ENCODE assay signal across 1 cellular context in the genomic region with DNA sequence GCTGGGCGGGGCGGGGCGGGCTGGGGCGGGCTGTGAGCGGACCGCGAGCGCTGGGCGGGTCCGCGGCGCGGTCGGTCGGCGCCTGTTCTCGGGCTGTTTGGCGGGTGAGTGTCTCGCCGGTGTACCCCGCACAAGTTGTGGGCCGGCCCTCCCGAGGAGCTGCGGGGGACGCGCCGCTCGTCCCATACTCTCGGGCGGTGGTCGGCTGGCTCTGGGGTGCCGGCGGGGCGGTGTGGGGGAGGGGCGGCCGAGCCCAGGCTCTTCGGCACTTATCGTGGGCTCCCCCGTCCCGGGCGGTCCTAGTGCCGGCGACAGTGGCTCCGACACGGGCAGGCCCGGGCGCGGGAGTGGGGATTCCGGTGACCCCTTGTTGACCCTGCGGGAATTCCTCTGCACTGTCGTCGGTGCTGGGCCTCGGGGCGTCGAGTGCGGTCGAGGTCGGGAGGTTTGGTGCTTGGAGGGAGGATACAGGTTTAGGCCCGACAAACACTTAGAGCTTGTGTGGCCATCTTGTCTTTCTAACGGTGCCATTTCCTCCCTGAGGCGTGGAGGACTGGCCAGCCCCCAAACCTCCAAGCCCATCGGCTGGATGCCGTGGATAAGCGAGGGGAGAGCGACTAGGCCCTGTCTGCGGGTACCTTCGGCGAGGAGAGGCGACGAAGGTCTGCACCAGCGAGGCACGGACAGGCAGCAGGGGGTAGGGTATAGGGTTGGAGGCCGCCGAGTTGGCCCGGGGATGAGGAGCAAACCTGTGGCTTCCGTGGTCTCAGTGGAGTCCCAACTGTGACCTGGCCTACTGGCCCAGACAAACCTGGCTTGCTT.
TF ChIP-seq lines count a peak whose summit lies in the region.

Gene SEPTIN2 (plus strand): TSS at position 47 of the 822 bp plus-strand sequence. CDS start 8,308 bp downstream, outside the sequence.

TF ChIP-seq in HepG2, 621 proteins besides CTCF, POLR2A, EP300 and RAD21 (continued from another document and continues in another):
- TF ChIP-seq, protein P1, sequence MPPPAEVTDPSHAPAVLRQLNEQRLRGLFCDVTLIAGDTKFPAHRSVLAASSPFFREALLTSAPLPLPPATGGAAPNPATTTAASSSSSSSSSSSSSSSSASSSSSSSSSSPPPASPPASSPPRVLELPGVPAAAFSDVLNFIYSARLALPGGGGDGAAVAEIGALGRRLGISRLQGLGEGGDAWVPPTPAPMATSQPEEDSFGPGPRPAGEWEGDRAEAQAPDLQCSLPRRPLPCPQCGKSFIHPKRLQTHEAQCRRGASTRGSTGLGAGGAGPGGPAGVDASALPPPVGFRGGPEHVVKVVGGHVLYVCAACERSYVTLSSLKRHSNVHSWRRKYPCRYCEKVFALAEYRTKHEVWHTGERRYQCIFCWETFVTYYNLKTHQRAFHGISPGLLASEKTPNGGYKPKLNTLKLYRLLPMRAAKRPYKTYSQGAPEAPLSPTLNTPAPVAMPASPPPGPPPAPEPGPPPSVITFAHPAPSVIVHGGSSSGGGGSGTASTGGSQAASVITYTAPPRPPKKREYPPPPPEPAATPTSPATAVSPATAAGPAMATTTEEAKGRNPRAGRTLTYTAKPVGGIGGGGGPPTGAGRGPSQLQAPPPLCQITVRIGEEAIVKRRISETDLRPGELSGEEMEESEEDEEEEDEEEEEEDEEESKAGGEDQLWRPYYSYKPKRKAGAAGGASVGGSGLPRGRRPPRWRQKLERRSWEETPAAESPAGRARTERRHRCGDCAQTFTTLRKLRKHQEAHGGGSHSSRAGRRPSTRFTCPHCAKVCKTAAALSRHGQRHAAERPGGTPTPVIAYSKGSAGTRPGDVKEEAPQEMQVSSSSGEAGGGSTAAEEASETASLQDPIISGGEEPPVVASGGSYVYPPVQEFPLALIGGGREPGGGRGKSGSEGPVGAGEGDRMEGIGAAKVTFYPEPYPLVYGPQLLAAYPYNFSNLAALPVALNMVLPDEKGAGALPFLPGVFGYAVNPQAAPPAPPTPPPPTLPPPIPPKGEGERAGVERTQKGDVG (CRISPR knock-in tag; IDR thresholded peaks at IDR 0.05; ENCODE audit: borderline replicate concordance), result 0 out of 2 replicates have a peak, but pooled peaks have one; percentile 22
- TF ChIP-seq POLR2G (IDR thresholded peaks at IDR 0.05; ENCODE audit: low read depth, low read length) (peak; percentile 17), NFYB (CRISPR knock-in tag; IDR thresholded peaks at IDR 0.05) (peak; percentile 38; the same call in 1 of the 2 replicates), ZBTB7A (CRISPR knock-in tag; IDR thresholded peaks at IDR 0.05) (no peak), NFYC (CRISPR knock-in tag; IDR thresholded peaks at IDR 0.05) (no peak), CC2D1A (CRISPR knock-in tag; IDR thresholded peaks at IDR 0.05) (peak; percentile 89), BHLHE40 (IDR thresholded peaks at IDR 0.05; ENCODE audit: low read length) (no peak), WIZ (CRISPR knock-in tag; IDR thresholded peaks at IDR 0.05) (no peak), JUN (CRISPR knock-in tag; IDR thresholded peaks at IDR 0.05) (no peak), ISL2 (CRISPR knock-in tag; IDR thresholded peaks at IDR 0.05) (0 out of 2 replicates have a peak, but pooled peaks have one; percentile 31), NONO (IDR thresholded peaks at IDR 0.05) (no peak), NONO (CRISPR knock-in tag; conservative IDR thresholded peaks at IDR 0.05) (0 out of 2 replicates have a peak, but pooled peaks have one; percentile 14), ZNF382 (CRISPR knock-in tag; IDR thresholded peaks at IDR 0.05; ENCODE audit: borderline replicate concordance) (no peak), ETV6 (CRISPR knock-in tag; conservative IDR thresholded peaks at IDR 0.05) (no peak), E2F2 (CRISPR knock-in tag; IDR thresholded peaks at IDR 0.05; ENCODE audit: borderline replicate concordance) (peak; percentile 81; the same call in 1 of the 2 replicates), PTBP1 (IDR thresholded peaks at IDR 0.05; ENCODE audit: low read depth, low read length, poor library complexity, severe bottlenecking) (peak; percentile 81), ZNF557 (CRISPR knock-in tag; IDR thresholded peaks at IDR 0.05) (peak; percentile 64; the same call in 1 of the 2 replicates), ZNF713 (CRISPR knock-in tag; IDR thresholded peaks at IDR 0.05) (peak; percentile 22; the same call in 1 of the 2 replicates), FIP1L1 (IDR thresholded peaks at IDR 0.05; ENCODE audit: borderline replicate concordance, insufficient read depth, low read depth, low read length) (peak; percentile 71; the same call in 1 of the 2 replicates), MED8 (CRISPR knock-in tag; IDR thresholded peaks at IDR 0.05; ENCODE audit: insufficient replicate concordance) (no peak), ZNF75D (CRISPR knock-in tag; IDR thresholded peaks at IDR 0.05; ENCODE audit: borderline replicate concordance) (no peak), ZNF724P (CRISPR knock-in tag; IDR thresholded peaks at IDR 0.05; ENCODE audit: borderline replicate concordance) (0 out of 2 replicates have a peak, but pooled peaks have one; percentile 59), ZNF44 (CRISPR knock-in tag; IDR thresholded peaks at IDR 0.05) (no peak), SP2 (CRISPR knock-in tag; IDR thresholded peaks at IDR 0.05) (peak; percentile 43; the same call in 1 of the 2 replicates), ZNF547 (CRISPR knock-in tag; IDR thresholded peaks at IDR 0.05) (peak; percentile 11; the same call in 1 of the 2 replicates), HMGXB4 (CRISPR knock-in tag; IDR thresholded peaks at IDR 0.05; ENCODE audit: borderline replicate concordance in 1 of 2, low read depth in 1 of 2) (peak in 1 of 2 experiments; percentile 57; a peak in 2 of 4 replicates), ZNF775 (CRISPR knock-in tag; IDR thresholded peaks at IDR 0.05; ENCODE audit: borderline replicate concordance) (0 out of 2 replicates have a peak, but pooled peaks have one; percentile 80), MYC (CRISPR knock-in tag; IDR thresholded peaks at IDR 0.05; ENCODE audit: borderline replicate concordance) (peak; percentile 81), RORA (CRISPR knock-in tag; IDR thresholded peaks at IDR 0.05) (no peak), TEAD3 (CRISPR knock-in tag; optimal IDR thresholded peaks at IDR 0.05; ENCODE audit: borderline replicate concordance) (peak; percentile 41), YY1 (IDR thresholded peaks at IDR 0.05; ENCODE audit: insufficient read depth, insufficient replicate concordance, low read depth, low read length) (peak; percentile 91), ZNF18 (CRISPR knock-in tag; IDR thresholded peaks at IDR 0.05; ENCODE audit: insufficient replicate concordance) (no peak), ZNF556 (CRISPR knock-in tag; IDR thresholded peaks at IDR 0.05; ENCODE audit: borderline replicate concordance) (no peak; the same call in none of the 2 replicates), ZMYM3 (CRISPR knock-in tag; IDR thresholded peaks at IDR 0.05) (peak; percentile 50; the same call in 1 of the 2 replicates), ZFP36L1 (CRISPR knock-in tag; IDR thresholded peaks at IDR 0.05) (no peak), DNMT1 (CRISPR knock-in tag; IDR thresholded peaks at IDR 0.05) (0 out of 2 replicates have a peak, but pooled peaks have one; percentile 35), RFXAP (CRISPR knock-in tag; IDR thresholded peaks at IDR 0.05; ENCODE audit: borderline replicate concordance) (peak; percentile 80; the same call in 1 of the 2 replicates), ZNF674 (CRISPR knock-in tag; IDR thresholded peaks at IDR 0.05; ENCODE audit: low read depth) (no peak), JDP2 (CRISPR knock-in tag; IDR thresholded peaks at IDR 0.05; ENCODE audit: borderline replicate concordance) (no peak), BRCA1 (CRISPR knock-in tag; IDR thresholded peaks at IDR 0.05) (peak; percentile 97), ZNF558 (CRISPR knock-in tag; IDR thresholded peaks at IDR 0.05; ENCODE audit: borderline replicate concordance) (peak; percentile 75; the same call in 1 of the 2 replicates), GTF2F1 (IDR thresholded peaks at IDR 0.05; ENCODE audit: low read length) (no peak)
- TF ChIP-seq, protein P2, sequence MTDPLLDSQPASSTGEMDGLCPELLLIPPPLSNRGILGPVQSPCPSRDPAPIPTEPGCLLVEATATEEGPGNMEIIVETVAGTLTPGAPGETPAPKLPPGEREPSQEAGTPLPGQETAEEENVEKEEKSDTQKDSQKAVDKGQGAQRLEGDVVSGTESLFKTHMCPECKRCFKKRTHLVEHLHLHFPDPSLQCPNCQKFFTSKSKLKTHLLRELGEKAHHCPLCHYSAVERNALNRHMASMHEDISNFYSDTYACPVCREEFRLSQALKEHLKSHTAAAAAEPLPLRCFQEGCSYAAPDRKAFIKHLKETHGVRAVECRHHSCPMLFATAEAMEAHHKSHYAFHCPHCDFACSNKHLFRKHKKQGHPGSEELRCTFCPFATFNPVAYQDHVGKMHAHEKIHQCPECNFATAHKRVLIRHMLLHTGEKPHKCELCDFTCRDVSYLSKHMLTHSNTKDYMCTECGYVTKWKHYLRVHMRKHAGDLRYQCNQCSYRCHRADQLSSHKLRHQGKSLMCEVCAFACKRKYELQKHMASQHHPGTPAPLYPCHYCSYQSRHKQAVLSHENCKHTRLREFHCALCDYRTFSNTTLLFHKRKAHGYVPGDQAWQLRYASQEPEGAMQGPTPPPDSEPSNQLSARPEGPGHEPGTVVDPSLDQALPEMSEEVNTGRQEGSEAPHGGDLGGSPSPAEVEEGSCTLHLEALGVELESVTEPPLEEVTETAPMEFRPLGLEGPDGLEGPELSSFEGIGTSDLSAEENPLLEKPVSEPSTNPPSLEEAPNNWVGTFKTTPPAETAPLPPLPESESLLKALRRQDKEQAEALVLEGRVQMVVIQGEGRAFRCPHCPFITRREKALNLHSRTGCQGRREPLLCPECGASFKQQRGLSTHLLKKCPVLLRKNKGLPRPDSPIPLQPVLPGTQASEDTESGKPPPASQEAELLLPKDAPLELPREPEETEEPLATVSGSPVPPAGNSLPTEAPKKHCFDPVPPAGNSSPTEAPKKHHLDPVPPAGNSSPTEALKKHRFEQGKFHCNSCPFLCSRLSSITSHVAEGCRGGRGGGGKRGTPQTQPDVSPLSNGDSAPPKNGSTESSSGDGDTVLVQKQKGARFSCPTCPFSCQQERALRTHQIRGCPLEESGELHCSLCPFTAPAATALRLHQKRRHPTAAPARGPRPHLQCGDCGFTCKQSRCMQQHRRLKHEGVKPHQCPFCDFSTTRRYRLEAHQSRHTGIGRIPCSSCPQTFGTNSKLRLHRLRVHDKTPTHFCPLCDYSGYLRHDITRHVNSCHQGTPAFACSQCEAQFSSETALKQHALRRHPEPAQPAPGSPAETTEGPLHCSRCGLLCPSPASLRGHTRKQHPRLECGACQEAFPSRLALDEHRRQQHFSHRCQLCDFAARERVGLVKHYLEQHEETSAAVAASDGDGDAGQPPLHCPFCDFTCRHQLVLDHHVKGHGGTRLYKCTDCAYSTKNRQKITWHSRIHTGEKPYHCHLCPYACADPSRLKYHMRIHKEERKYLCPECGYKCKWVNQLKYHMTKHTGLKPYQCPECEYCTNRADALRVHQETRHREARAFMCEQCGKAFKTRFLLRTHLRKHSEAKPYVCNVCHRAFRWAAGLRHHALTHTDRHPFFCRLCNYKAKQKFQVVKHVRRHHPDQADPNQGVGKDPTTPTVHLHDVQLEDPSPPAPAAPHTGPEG (CRISPR knock-in tag; IDR thresholded peaks at IDR 0.05), result peak; percentile 32; the same call in 1 of the 2 replicates
- TF ChIP-seq, protein P3, sequence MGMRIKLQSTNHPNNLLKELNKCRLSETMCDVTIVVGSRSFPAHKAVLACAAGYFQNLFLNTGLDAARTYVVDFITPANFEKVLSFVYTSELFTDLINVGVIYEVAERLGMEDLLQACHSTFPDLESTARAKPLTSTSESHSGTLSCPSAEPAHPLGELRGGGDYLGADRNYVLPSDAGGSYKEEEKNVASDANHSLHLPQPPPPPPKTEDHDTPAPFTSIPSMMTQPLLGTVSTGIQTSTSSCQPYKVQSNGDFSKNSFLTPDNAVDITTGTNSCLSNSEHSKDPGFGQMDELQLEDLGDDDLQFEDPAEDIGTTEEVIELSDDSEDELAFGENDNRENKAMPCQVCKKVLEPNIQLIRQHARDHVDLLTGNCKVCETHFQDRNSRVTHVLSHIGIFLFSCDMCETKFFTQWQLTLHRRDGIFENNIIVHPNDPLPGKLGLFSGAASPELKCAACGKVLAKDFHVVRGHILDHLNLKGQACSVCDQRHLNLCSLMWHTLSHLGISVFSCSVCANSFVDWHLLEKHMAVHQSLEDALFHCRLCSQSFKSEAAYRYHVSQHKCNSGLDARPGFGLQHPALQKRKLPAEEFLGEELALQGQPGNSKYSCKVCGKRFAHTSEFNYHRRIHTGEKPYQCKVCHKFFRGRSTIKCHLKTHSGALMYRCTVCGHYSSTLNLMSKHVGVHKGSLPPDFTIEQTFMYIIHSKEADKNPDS (CRISPR knock-in tag; IDR thresholded peaks at IDR 0.05), result 0 out of 2 replicates have a peak, but pooled peaks have one; percentile 57
- TF ChIP-seq, protein P4, sequence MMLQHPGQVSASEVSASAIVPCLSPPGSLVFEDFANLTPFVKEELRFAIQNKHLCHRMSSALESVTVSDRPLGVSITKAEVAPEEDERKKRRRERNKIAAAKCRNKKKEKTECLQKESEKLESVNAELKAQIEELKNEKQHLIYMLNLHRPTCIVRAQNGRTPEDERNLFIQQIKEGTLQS (CRISPR knock-in tag; IDR thresholded peaks at IDR 0.05), result peak; percentile 50; the same call in 1 of the 2 replicates
